1 cellular context compared by ENCODE assay signal in genomic region chr18:59547691-59548182, GRCh38.
A peak's percentile ranks its signal among the peaks of the same experiment; 100 is the strongest.
TF ChIP-seq lines count a peak whose summit lies in the region.

No MANE protein-coding gene starts in this region.

TF ChIP-seq in K562, 482 proteins besides CTCF, POLR2A, EP300 and RAD21:
- TF ChIP-seq RAD51 (IDR thresholded peaks at IDR 0.05; ENCODE audit: borderline replicate concordance, low read depth) (peak; percentile 31; the same call in 1 of the 2 replicates), USF1 (CRISPR knock-in tag; IDR thresholded peaks at IDR 0.05) (peak; percentile 50), TOE1 (IDR thresholded peaks at IDR 0.05; ENCODE audit: borderline replicate concordance) (0 out of 2 replicates have a peak, but pooled peaks have one; percentile 44), TOE1 (CRISPR knock-in tag; IDR thresholded peaks at IDR 0.05; ENCODE audit: borderline replicate concordance, low read depth) (no peak), FOXP4 (CRISPR knock-in tag; IDR thresholded peaks at IDR 0.05; ENCODE audit: borderline replicate concordance) (no peak), TFE3 (CRISPR knock-in tag; IDR thresholded peaks at IDR 0.05) (peak; percentile 92), KAT7 (CRISPR knock-in tag; IDR thresholded peaks at IDR 0.05; ENCODE audit: borderline replicate concordance) (no peak), USF2 (CRISPR knock-in tag; IDR thresholded peaks at IDR 0.05) (peak; percentile 73)
